1 cellular context compared by ENCODE assay signal in the genomic region with DNA sequence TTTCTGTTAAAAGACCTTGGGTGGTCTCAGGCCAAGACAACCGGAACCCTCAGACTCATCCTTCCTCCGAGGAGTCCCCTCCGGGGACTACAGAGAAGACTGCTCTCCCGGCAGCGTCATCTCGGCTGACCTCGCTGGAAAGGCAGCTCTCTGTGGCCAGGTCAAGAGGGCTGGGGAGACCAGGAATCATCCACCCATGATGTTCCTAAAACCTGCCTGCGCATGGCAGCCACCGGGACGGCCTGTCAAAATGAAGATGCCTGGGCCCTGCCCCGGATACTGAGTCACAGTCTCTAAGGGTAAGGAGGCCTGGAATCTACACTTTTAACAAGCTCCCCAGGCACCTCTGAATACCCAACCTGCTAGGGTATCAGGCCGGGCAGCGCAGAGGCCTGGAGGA.
TF ChIP-seq lines count a peak whose summit lies in the region.

No MANE protein-coding gene starts in this region.

TF ChIP-seq in H1, 55 proteins besides CTCF, POLR2A, EP300 and RAD21:
- TF ChIP-seq FOSL1 (IDR thresholded peaks at IDR 0.05; ENCODE audit: insufficient read depth, low read depth, low read length) (no peak), RBBP5 (IDR thresholded peaks at IDR 0.05; ENCODE audit: borderline replicate concordance, low read depth, low read length) (no peak), POU5F1 (IDR thresholded peaks at IDR 0.05; ENCODE audit: low read depth, low read length) (no peak), TAF1 (IDR thresholded peaks at IDR 0.05; ENCODE audit: low read depth, low read length) (no peak), YY1 (IDR thresholded peaks at IDR 0.05; ENCODE audit: low read depth, low read length) (no peak), RNF2 (IDR thresholded peaks at IDR 0.05; ENCODE audit: borderline replicate concordance, low read depth, low read length, missing control alignments, poor library complexity, severe bottlenecking) (no peak), EGR1 (IDR thresholded peaks at IDR 0.05; ENCODE audit: borderline replicate concordance, low read depth, low read length) (no peak), SAP30 (IDR thresholded peaks at IDR 0.05; ENCODE audit: insufficient read depth, insufficient replicate concordance, low read length) (no peak), KDM1A (IDR thresholded peaks at IDR 0.05; ENCODE audit: borderline replicate concordance, low read length) (no peak), BACH1 (IDR thresholded peaks at IDR 0.05; ENCODE audit: low read length) (no peak), SIX5 (IDR thresholded peaks at IDR 0.05; ENCODE audit: low read depth, low read length) (no peak), JUN (IDR thresholded peaks at IDR 0.05; ENCODE audit: low read depth, low read length) (no peak)
- TF ChIP-seq, protein P1, sequence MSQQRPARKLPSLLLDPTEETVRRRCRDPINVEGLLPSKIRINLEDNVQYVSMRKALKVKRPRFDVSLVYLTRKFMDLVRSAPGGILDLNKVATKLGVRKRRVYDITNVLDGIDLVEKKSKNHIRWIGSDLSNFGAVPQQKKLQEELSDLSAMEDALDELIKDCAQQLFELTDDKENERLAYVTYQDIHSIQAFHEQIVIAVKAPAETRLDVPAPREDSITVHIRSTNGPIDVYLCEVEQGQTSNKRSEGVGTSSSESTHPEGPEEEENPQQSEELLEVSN (IDR thresholded peaks at IDR 0.05) = no peak
- TF ChIP-seq, protein P2, sequence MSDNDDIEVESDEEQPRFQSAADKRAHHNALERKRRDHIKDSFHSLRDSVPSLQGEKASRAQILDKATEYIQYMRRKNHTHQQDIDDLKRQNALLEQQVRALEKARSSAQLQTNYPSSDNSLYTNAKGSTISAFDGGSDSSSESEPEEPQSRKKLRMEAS (IDR thresholded peaks at IDR 0.05) = no peak
- TF ChIP-seq, protein P3, sequence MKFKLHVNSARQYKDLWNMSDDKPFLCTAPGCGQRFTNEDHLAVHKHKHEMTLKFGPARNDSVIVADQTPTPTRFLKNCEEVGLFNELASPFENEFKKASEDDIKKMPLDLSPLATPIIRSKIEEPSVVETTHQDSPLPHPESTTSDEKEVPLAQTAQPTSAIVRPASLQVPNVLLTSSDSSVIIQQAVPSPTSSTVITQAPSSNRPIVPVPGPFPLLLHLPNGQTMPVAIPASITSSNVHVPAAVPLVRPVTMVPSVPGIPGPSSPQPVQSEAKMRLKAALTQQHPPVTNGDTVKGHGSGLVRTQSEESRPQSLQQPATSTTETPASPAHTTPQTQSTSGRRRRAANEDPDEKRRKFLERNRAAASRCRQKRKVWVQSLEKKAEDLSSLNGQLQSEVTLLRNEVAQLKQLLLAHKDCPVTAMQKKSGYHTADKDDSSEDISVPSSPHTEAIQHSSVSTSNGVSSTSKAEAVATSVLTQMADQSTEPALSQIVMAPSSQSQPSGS (IDR thresholded peaks at IDR 0.05; ENCODE audit: low read length) = no peak
